In genomic region chr6:40054602-40055001, GRCh38 we compare ENCODE assay signal across 19 cellular contexts.
"Had no signal": no experiment of that assay in that cellular context is flagged by ENCODE, and none has a peak within 500 bp of the region (broad histone marks: within the 10 kb centered on the region; RNA-seq: fewer than 3 reads in every experiment).

No MANE protein-coding gene starts in this region.

- H3K9me3 ChIP-seq: psoas muscle, testis, transverse colon had no signal

- H3K79me2 ChIP-seq: parathyroid adenoma had no signal

- H3K4me3 ChIP-seq: coronary artery, dorsolateral prefrontal cortex, heart left ventricle, psoas muscle, skin epidermis, testis, transverse colon had no signal

- H3K36me3 ChIP-seq: heart left ventricle, transverse colon had no signal

- H3K9ac ChIP-seq: parathyroid adenoma had no signal

- H3K27me3 ChIP-seq: testis had no signal

- DNase-seq: dorsolateral prefrontal cortex; effector CD8-positive, alpha-beta T cell; heart left ventricle; hippocampal formation; naive thymus-derived CD4-positive, alpha-beta T cell; nephron progenitor cell; psoas muscle; stimulated activated CD4-positive, alpha-beta T cell treated with anti-CD3 and anti-CD28 coated beads, Interleukin-2, amount 100 ng/mL, for 24 hours; stimulated activated CD4-positive, alpha-beta T cell treated with anti-CD3 and anti-CD28 coated beads, Interleukin-4, amount 100 ng/mL, for 4 hours; stimulated activated naive B cell treated with anti-CD40 and anti-IgM and Interleukin-4, amounts not matched to agents 10 μg/mL and 1 μg/mL and 100 μg/mL, for 72 hours; stimulated activated naive CD8-positive, alpha-beta T cell treated with anti-CD3 and anti-CD28 coated beads, Interleukin-15, amount 100 ng/mL, for 72 hours; testis; transverse colon had no signal

- H2AFZ ChIP-seq: parathyroid adenoma had no signal

- H3K4me1 ChIP-seq: heart left ventricle, parathyroid adenoma, psoas muscle, testis, transverse colon had no signal

- ATAC-seq: heart left ventricle; naive thymus-derived CD4-positive, alpha-beta T cell; psoas muscle; sciatic nerve; stimulated activated naive B cell treated with anti-CD40 and anti-IgM and Interleukin-4, amounts not matched to agents 10 μg/mL and 1 μg/mL and 100 μg/mL, for 72 hours; stimulated activated naive CD8-positive, alpha-beta T cell treated with anti-CD3 and anti-CD28 coated beads, Interleukin-15, amount 100 ng/mL, for 72 hours had no signal

- FAIRE-seq: endometrium, frontal cortex had no signal

- H3K27ac ChIP-seq: coronary artery, dorsolateral prefrontal cortex, heart left ventricle, parathyroid adenoma, psoas muscle, skin epidermis, testis, transverse colon had no signal
